ENCODE assay signal across 1 cellular context in genomic region chr20:4546342-4546741, GRCh38.
TF ChIP-seq lines count a peak whose summit lies in the region.

No MANE protein-coding gene starts in this region.

TF ChIP-seq in WTC11, 78 proteins besides CTCF, POLR2A, EP300 and RAD21 (continued from another document):
- no peak for TF ChIP-seq ZMAT4 (CRISPR knock-in tag; IDR thresholded peaks at IDR 0.05)
